ENCODE assay signal across 10 cellular contexts in the genomic region with DNA sequence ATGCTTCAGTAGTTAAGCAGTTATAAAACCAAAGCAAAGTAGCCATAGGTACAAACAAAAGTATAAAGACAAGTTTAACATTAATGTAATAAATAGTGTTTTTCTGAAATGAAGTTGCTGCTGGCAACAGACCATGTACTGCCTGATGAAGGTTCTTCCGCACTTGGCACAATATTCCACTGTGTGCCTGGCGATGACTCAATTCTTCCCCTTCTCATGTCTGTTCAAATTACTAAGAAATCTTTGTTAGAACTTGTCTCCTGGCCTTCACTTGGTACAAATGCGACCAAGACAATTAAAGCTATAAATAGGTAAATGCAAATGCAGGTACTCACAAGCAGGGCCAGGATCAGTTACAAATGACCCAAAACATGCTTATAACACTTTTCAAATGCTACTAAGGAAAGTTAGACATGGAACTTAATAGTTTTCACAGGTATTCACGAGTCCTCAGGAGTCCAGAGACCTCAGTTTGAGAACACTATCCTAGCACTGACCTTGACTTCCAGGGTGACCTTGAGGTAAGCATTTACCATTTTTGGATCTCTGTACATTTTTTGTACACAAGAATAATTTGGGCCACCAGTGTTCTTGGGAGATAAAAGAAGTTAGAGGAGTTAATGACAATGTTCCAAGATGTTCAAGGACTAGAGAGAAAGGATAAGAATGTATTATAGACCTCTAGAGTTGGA. TPM values are rescaled to one million over a fixed set of nuclear protein-coding genes. Genes with fewer than 3 reads are reported as not detected.
DNase-seq lines count a peak whose midpoint lies in the region; ATAC-seq and TF ChIP-seq lines count a peak whose summit lies in the region.
"Had no signal": no experiment of that assay in that cellular context is flagged by ENCODE, and none has a peak within 500 bp of the region (broad histone marks: within the 10 kb centered on the region; RNA-seq: fewer than 3 reads in every experiment).

No MANE protein-coding gene starts in this region.

- no peak for TF ChIP-seq CTCF in dorsolateral prefrontal cortex (IDR thresholded peaks at IDR 0.05 in 54 of 56, conservative IDR thresholded peaks at IDR 0.05 in 2 of 56; ENCODE audit: low read depth in 1 of 56, partially characterized antibody in 56 of 56)

- intact Hi-C loops in activated naive CD4-positive, alpha-beta T cell treated with anti-CD3 and anti-CD28 coated beads for 36 hours (cut with micrococcal nuclease): loop anchor here (5.0 kb wide), 1 partner anchor 394 kb away; no protein-coding TSS in a partner anchor
- intact Hi-C loops in dorsolateral prefrontal cortex (cut with DNase I): loop anchor here (5.0 kb wide), 3 partner anchors 36 to 211 kb away; partner anchors contain the start of gene VARS2 (in 1 of the 2)

- no peak overlapping the region for H3K4me3 ChIP-seq in dorsolateral prefrontal cortex
- H3K4me3 ChIP-seq: BLaER1 had no signal

- H3K27ac Mint-ChIP-seq in activated naive CD4-positive, alpha-beta T cell treated with anti-CD3 and anti-CD28 coated beads for 36 hours: peak overlapping the region; percentile 50

- no peaks in the 10 kb centered on the region for H3K27me3 Mint-ChIP-seq in activated naive CD4-positive, alpha-beta T cell treated with anti-CD3 and anti-CD28 coated beads for 36 hours (ENCODE audit: low read depth)

- no peak overlapping the region for H3K4me3 Mint-ChIP-seq in activated naive CD4-positive, alpha-beta T cell treated with anti-CD3 and anti-CD28 coated beads for 36 hours

- ATAC-seq in GM21526 (IDR thresholded peaks at IDR 0.05; ENCODE audit: low FRiP score, unreplicated experiment) (no peak), HG03432 (IDR thresholded peaks at IDR 0.05; ENCODE audit: unreplicated experiment) (no peak)

- peaks cover 7% of the 10 kb centered on the region for H3K36me3 Mint-ChIP-seq in activated naive CD4-positive, alpha-beta T cell treated with anti-CD3 and anti-CD28 coated beads for 36 hours (ENCODE audit: low read depth)

- DNase-seq in activated naive CD4-positive, alpha-beta T cell treated with anti-CD3 and anti-CD28 coated beads for 36 hours: peak; percentile 27
- no peak for DNase-seq in activated naive CD4-positive, alpha-beta T cell (lab: John Stamatoyannopoulos, UW)
- DNase-seq in astrocyte of the hippocampus (ENCODE audit: low read depth, low spot score): peak; percentile 88
- DNase-seq in lung microvascular endothelial cell (ENCODE audit: low read depth in 2 of 2): peak; percentile 93 to 96
- DNase-seq in ureter (ENCODE audit: low spot score): peak; percentile 75
- no peak for DNase-seq in dorsolateral prefrontal cortex
- DNase-seq: activated T-cell treated with anti-CD3 and anti-CD28 coated beads for 4 hours had no signal

- peaks cover 10% of the 10 kb centered on the region for H3K9me3 Mint-ChIP-seq in activated naive CD4-positive, alpha-beta T cell treated with anti-CD3 and anti-CD28 coated beads for 36 hours

- peak overlapping the region in 3 of 59 donors; percentile 10 to 23 (median 12) for H3K27ac ChIP-seq in dorsolateral prefrontal cortex
- H3K27ac ChIP-seq: BLaER1 had no signal

- CTCF ChIA-PET in activated naive CD4-positive, alpha-beta T cell treated with anti-CD3 and anti-CD28 coated beads for 36 hours (lab: Charles Lee): interaction anchor here (0.9 to 2.4 kb wide), 8 partner anchors 9 to 204 kb away, joined by 3 to 38 read pairs (median 4); partner anchors contain the start of gene IER3

- H3K27me3 ChIP-seq in dorsolateral prefrontal cortex: no peaks in the 10 kb centered on the region
- H3K27me3 ChIP-seq: BLaER1 had no signal

- H3K4me1 Mint-ChIP-seq in activated naive CD4-positive, alpha-beta T cell treated with anti-CD3 and anti-CD28 coated beads for 36 hours (ENCODE audit: low read depth): peaks cover 37% of the 10 kb centered on the region

RNA-seq across cellular contexts. Expression of gene DDR1, which starts 8.1 kb away (rescaled TPM):
- 10 to 100 TPM in 1 of 2 experiments, 1 to 10 TPM in 1; 9.5 to 10.1 TPM for total RNA-seq in activated naive CD4-positive, alpha-beta T cell treated with anti-CD3 and anti-CD28 coated beads for 36 hours
- total RNA-seq in lung microvascular endothelial cell (4.8 and 6.3 TPM in 2 replicates), ureter (234 TPM), dorsolateral prefrontal cortex (100 to 1,000 TPM; 100 to 498 (median 195) TPM)

RNA-seq across cellular contexts. Expression of gene GTF2H4, which starts 31.8 kb away (rescaled TPM):
- total RNA-seq in activated naive CD4-positive, alpha-beta T cell treated with anti-CD3 and anti-CD28 coated beads for 36 hours: 10 to 100 TPM; 33.3 to 42.4 TPM
- 8.3 and 12.9 TPM in 2 replicates for total RNA-seq in lung microvascular endothelial cell
- total RNA-seq in ureter: 30.4 TPM
- 100 to 1,000 TPM in 1 of 120 experiments, 10 to 100 TPM in 119; 24.7 to 107 (median 48.9) TPM for total RNA-seq in dorsolateral prefrontal cortex

RNA-seq across cellular contexts. Expression of gene VARS2, which starts 37.9 kb away (rescaled TPM):
- 10 to 100 TPM; 78.1 to 82.8 TPM for total RNA-seq in activated naive CD4-positive, alpha-beta T cell treated with anti-CD3 and anti-CD28 coated beads for 36 hours
- total RNA-seq in lung microvascular endothelial cell (13.9 and 15.5 TPM in 2 replicates), ureter (33.2 TPM), dorsolateral prefrontal cortex (10 to 100 TPM; 27.9 to 82.8 (median 48.0) TPM)

RNA-seq across cellular contexts. Expression of gene SFTA2, which starts 55.8 kb away (rescaled TPM):
- total RNA-seq in activated naive CD4-positive, alpha-beta T cell treated with anti-CD3 and anti-CD28 coated beads for 36 hours: not detected
- total RNA-seq in lung microvascular endothelial cell (not detected in 2 replicates), ureter (1.0 TPM), dorsolateral prefrontal cortex (under 1 TPM in 7 of 120 experiments, not detected in 113; 0.39 to 0.85 (median 0.66) TPM)

Comparison
In these comparisons a context has a peak if more than half of its experiments do, and no peak if none do; other contexts are left out.
1. DNase-seq: peak in activated naive CD4-positive, alpha-beta T cell treated with anti-CD3 and anti-CD28 coated beads for 36 hours (single experiment), astrocyte of the hippocampus (single experiment), lung microvascular endothelial cell (2 of 2) and ureter (single experiment); none in activated naive CD4-positive, alpha-beta T cell (0 of 4) and dorsolateral prefrontal cortex (0 of 10).
2. RNA of gene DDR1, which starts 8.1 kb away (total RNA-seq): 234 TPM in ureter (single experiment) and 100 to 498 TPM in dorsolateral prefrontal cortex; 9.5 to 10.1 TPM in activated naive CD4-positive, alpha-beta T cell treated with anti-CD3 and anti-CD28 coated beads for 36 hours and 4.8 to 6.3 TPM in lung microvascular endothelial cell; every median in the first group is over 4 times any median in the second.